8 cellular contexts compared by ENCODE assay signal in genomic region chr5:172887735-172888134, GRCh38. TPM values are rescaled to one million over a fixed set of nuclear protein-coding genes. Genes with fewer than 3 reads are reported as not detected.
DNase-seq lines count a peak whose midpoint lies in the region; ATAC-seq, FAIRE-seq and TF ChIP-seq lines count a peak whose summit lies in the region.

No MANE protein-coding gene starts in this region.

- H3K4me1 ChIP-seq in K562 (replicated peaks in 1 of 2; ENCODE audit: control insufficient read depth in 2 of 2, insufficient read depth in 2 of 2, low read length in 2 of 2) (no peaks in the 10 kb centered on the region; a peak in 1 of 5 replicates), prostate gland (replicated peaks) (no peaks in the 10 kb centered on the region), foreskin keratinocyte (no peaks in the 10 kb centered on the region)

- H3K4me3 ChIP-seq in AG04449 (ENCODE audit: low read depth, low read length) (no peak overlapping the region), K562 (no peak overlapping the region), prostate gland (no peak overlapping the region)

- no peak overlapping the region for H2AFZ ChIP-seq in K562 (ENCODE audit: low read depth, low read length)

- no peaks in the 10 kb centered on the region for H3K27me3 ChIP-seq in K562 (ENCODE audit: control insufficient read depth in 2 of 2, insufficient read depth in 2 of 2, low read length in 2 of 2)
- no peaks in the 10 kb centered on the region for H3K27me3 ChIP-seq in prostate gland (replicated peaks; ENCODE audit: insufficient read depth)
- H3K27me3 ChIP-seq in foreskin keratinocyte, result no peaks in the 10 kb centered on the region

- DNase-seq in AG04449 (ENCODE audit: low read depth, low spot score) (peak; percentile 90), K562 (ENCODE audit: extremely low read depth in 1 of 4, low spot score in 3 of 4) (no peak), iris pigment epithelial cell (ENCODE audit: low read depth) (peak; percentile 98), prostate gland (ENCODE audit: low spot score) (no peak), HCEC 1CT (no peak), kidney tubule cell (ENCODE audit: low spot score) (no peak), foreskin keratinocyte (no peak)

- no peak overlapping the region for H3K9ac ChIP-seq in K562 (ENCODE audit: insufficient read depth in 1 of 2, low read depth in 2 of 2, low read length in 2 of 2)

- BruUV-seq in K562 (replicated peaks; lab: Mats Ljungman, UMichigan), result no TSS peak

- CTCF ChIA-PET in AG04449 (lab: Yijun Ruan, JAX) (interaction anchor here (1.1 to 1.6 kb wide), 6 partner anchors 10 to 177 kb away, joined by 3 to 6 read pairs (median 4); no protein-coding TSS in a partner anchor), K562 (lab: Yijun Ruan, JAX; ENCODE audit: low intra/inter-chr PET ratio) (no interaction called here)

- no peaks in the 10 kb centered on the region for H3K79me2 ChIP-seq in K562 (ENCODE audit: control insufficient read depth, insufficient read depth, low read length)

- 79% methylated on average over 8 of the region's 9 CpGs for WGBS in K562 (ENCODE audit: insufficient coverage, low coverage, missing lambda C conversion rate)
- WGBS in prostate gland, result 58% methylated on average over 9 of the region's 9 CpGs

- no peak overlapping the region for H3K27ac ChIP-seq in K562 (ENCODE audit: extremely low read depth, low read depth, low read length)
- peak overlapping the region; percentile 40 to 53 for H3K27ac ChIP-seq in prostate gland
- no peak overlapping the region for H3K27ac ChIP-seq in foreskin keratinocyte

- ATAC-seq in K562 (no peak), GM18519 (IDR thresholded peaks at IDR 0.05; ENCODE audit: low FRiP score, unreplicated experiment) (no peak), foreskin keratinocyte (no peak)

- no peak for TF ChIP-seq RAD21 in K562 (CRISPR knock-in tag; conservative IDR thresholded peaks at IDR 0.05 in 1 of 2, IDR thresholded peaks at IDR 0.05 in 1 of 2)

- H3K9me3 ChIP-seq in K562 (replicated peaks; ENCODE audit: control insufficient read depth, insufficient read depth, low read depth, low read length) (no peaks in the 10 kb centered on the region), prostate gland (no peaks in the 10 kb centered on the region)

- TF ChIP-seq POLR2A in K562 (conservative IDR thresholded peaks at IDR 0.05), result no peak
- peak; percentile 9 for TF ChIP-seq POLR2A in prostate gland (IDR thresholded peaks at IDR 0.05)

- FAIRE-seq in K562 (lab: Jason Lieb, UNC), result no peak

- H3K36me3 ChIP-seq in K562 (ENCODE audit: control insufficient read depth, insufficient read depth, low read length), result peaks cover 20% of the 10 kb centered on the region; the same call in 2 of the 3 replicates
- H3K36me3 ChIP-seq in prostate gland, result peaks cover 0 to 6% of the 10 kb centered on the region in 2 donors

- POLR2A ChIA-PET in AG04449 (lab: Yijun Ruan, JAX), result interaction anchor here (0.8 to 2.5 kb wide), 5 partner anchors 9 to 121 kb away, joined by 3 to 15 read pairs (median 6); partner anchors contain the start of gene DUSP1
- POLR2A ChIA-PET in K562 (lab: Yijun Ruan, JAX), result no interaction called here

- H3K9me1 ChIP-seq in K562 (ENCODE audit: control insufficient read depth, insufficient read depth, low read length), result no peaks in the 10 kb centered on the region

- H3K4me2 ChIP-seq in K562 (ENCODE audit: insufficient read depth, low read length), result no peak overlapping the region

- TF ChIP-seq CTCF in AG04449 (IDR thresholded peaks at IDR 0.05; ENCODE audit: insufficient read depth, low read length, missing control alignments) (no peak), K562 (IDR thresholded peaks at IDR 0.05 in 2 of 3, conservative IDR thresholded peaks at IDR 0.05 in 1 of 3; ENCODE audit: insufficient read depth in 2 of 3, low read depth in 1 of 3, low read length in 3 of 3) (no peak), prostate gland (IDR thresholded peaks at IDR 0.05) (no peak), foreskin keratinocyte (conservative IDR thresholded peaks at IDR 0.05) (no peak)

- TF ChIP-seq EP300 in K562 (IDR thresholded peaks at IDR 0.05; ENCODE audit: low read length), result no peak

- intact Hi-C loops in K562 (cut with micrococcal nuclease) (no loop called here), prostate gland (cut with DNase I) (no loop called here)

- in situ Hi-C loops in K562 (cut with MboI), result no loop called here

- no peaks in the 10 kb centered on the region for H4K20me1 ChIP-seq in K562 (replicated peaks; ENCODE audit: control insufficient read depth, insufficient read depth, low read length)

TF ChIP-seq in K562, 482 proteins besides CTCF, POLR2A, EP300 and RAD21:
- TF ChIP-seq CBX2 (IDR thresholded peaks at IDR 0.05; ENCODE audit: insufficient read depth, low read length, poor library complexity, severe bottlenecking), result no peak
- TF ChIP-seq ZNF740 (CRISPR knock-in tag; IDR thresholded peaks at IDR 0.05), result 0 out of 2 replicates have a peak, but pooled peaks have one; percentile 16
- no peak for TF ChIP-seq ZNF740 (tag; IDR thresholded peaks at IDR 0.05)
- TF ChIP-seq ZBTB7A (IDR thresholded peaks at IDR 0.05; ENCODE audit: borderline replicate concordance, control insufficient read depth, low read depth, low read length), result no peak
- no peak for TF ChIP-seq ASH1L (IDR thresholded peaks at IDR 0.05; ENCODE audit: borderline replicate concordance, low read depth, partially characterized antibody)
TF ChIP-seq in K562: peak in this region for 1.

RNA-seq across cellular contexts. Expression of gene ERGIC1, which starts 53.7 kb away (rescaled TPM):
- 94.3 and 160 TPM in 2 replicates for total RNA-seq in K562 (2011; cell fraction: chromatin; rRNA removed; ENCODE audit: low replicate concordance)
- total RNA-seq in K562 (2011; cell fraction: nucleolus; rRNA removed), result 81.7 and 85.4 TPM in 2 replicates
- total RNA-seq in K562 (2011; cell fraction: nucleoplasm; rRNA removed), result 98.5 and 147 TPM in 2 replicates
- total RNA-seq in K562 (2014; rRNA removed), result 20.9 and 38.1 TPM in 2 replicates
- total RNA-seq in K562 (2014; rRNA removed; fragmentation: Illumina TruSeq; extraction: Trizol), result 33.5 and 38.8 TPM in 2 replicates
- total RNA-seq in K562 (2015; rRNA removed; fragmentation: Illumina TruSeq; extraction: Trizol), result 41.9 and 42.5 TPM in 2 replicates
- total RNA-seq in K562 (2021), result 48.0 and 51.3 TPM in 2 replicates
- polyA plus RNA-seq in K562 (2011; rRNA removed), result 36.4 and 39.2 TPM in 2 replicates
- 59.9 and 75.2 TPM in 2 replicates for polyA plus RNA-seq in K562 (2011; cell fraction: cytosol; rRNA removed)
- 37.4 and 51.3 TPM in 2 replicates for polyA plus RNA-seq in K562 (2011; cell fraction: nucleus; rRNA removed)
- 49.8 and 50.4 TPM in 2 replicates for polyA plus RNA-seq in K562 (2012)
- 58.0 and 68.4 TPM in 2 replicates for polyA plus RNA-seq in K562 (2014; fragmentation: Illumina TruSeq; extraction: Trizol)
- polyA plus RNA-seq in K562 (2014; fragmentation: Nextera tagmentation; extraction: Ambion mirVana), result 10 to 100 TPM in 1 of 2 experiments, 1 to 10 TPM in 1; 5.5 to 11.7 TPM
- polyA plus RNA-seq in K562 (2014; rRNA removed), result 32.9 and 45.5 TPM in 2 replicates
- 42.0 and 52.9 TPM in 2 replicates for polyA minus RNA-seq in K562 (2011; rRNA and poly(A)+ RNA removed)
- polyA minus RNA-seq in K562 (2011; cell fraction: cytosol; rRNA and poly(A)+ RNA removed), result 26.8 and 27.7 TPM in 2 replicates
- polyA minus RNA-seq in K562 (2011; cell fraction: nucleus; rRNA and poly(A)+ RNA removed), result 19.5 and 22.5 TPM in 2 replicates
- 100 to 1,000 TPM; 228 to 380 TPM for total RNA-seq in prostate gland
- total RNA-seq in foreskin keratinocyte, result 86.8 and 90.9 TPM in 2 replicates
- 54.3 and 61.3 TPM in 2 replicates for polyA plus RNA-seq in foreskin keratinocyte

Comparison
In these comparisons a context has a peak if more than half of its experiments do, and no peak if none do; other contexts are left out.
1. DNase-seq: peak in AG04449 (single experiment) and iris pigment epithelial cell (single experiment); none in K562 (0 of 4), prostate gland (single experiment), HCEC 1CT (single experiment), kidney tubule cell (single experiment) and foreskin keratinocyte (0 of 2).
2. H3K27ac ChIP-seq: peak in prostate gland (2 of 2); none in K562 (single experiment) and foreskin keratinocyte (single experiment).